Comparison of ENCODE assay signal across 11 cellular contexts in the genomic region with DNA sequence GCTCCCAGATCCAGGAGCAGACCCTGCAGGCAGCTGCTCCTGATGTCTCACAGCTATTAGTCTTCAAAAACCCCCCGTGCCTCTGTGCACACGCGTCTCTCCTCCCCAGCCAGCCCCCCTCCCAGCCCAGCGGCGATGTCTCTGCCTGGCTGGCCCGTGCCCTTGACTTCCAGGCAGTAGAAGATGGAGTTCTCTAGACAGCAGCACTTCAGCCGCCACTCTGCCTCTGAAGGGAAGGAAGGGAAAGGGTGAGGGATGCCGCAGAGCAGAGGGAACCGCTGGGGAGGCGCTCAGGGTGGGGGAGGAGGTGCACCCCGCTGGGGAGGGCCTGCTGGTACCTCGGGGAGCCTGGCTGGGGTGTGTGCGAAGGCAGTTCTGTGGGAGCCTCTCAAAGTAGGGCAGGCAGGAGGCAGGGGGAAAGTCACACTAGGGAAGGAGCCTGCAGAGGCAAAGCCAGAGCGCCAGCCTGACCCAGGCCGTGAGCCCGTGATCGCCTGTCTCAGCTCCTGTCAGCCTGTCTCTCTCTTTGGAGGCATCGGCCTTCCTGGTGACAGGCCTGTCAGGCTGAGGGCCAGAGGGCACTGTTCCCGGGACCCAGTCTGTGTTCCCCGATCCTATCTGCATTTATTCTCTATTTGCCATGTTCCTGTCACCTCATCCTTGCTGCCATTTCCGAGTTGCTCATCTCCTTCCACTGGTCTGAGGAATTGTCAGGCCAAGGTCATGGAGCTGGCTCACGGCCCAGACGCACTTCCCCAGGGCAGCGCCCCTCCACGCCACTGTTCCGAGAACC. TPM values are rescaled to one million over a fixed set of nuclear protein-coding genes. Genes with fewer than 3 reads are reported as not detected.
A peak's percentile ranks its signal among the peaks of the same experiment; 100 is the strongest.
DNase-seq lines count a peak whose midpoint lies in the region; ATAC-seq and TF ChIP-seq lines count a peak whose summit lies in the region.
"Had no signal": no experiment of that assay in that cellular context is flagged by ENCODE, and none has a peak within 500 bp of the region (broad histone marks: within the 10 kb centered on the region; RNA-seq: fewer than 3 reads in every experiment).

No MANE protein-coding gene starts in this region.

- H2AFZ ChIP-seq in GM23338: no peak overlapping the region

- TF ChIP-seq CTCF in GM23338 (conservative IDR thresholded peaks at IDR 0.05; ENCODE audit: low read depth in 2 of 2): no peak
- TF ChIP-seq CTCF in heart right ventricle (IDR thresholded peaks at IDR 0.05): no peak
- no peak for TF ChIP-seq CTCF in ovary (IDR thresholded peaks at IDR 0.05)

- intact Hi-C loops in heart right ventricle (cut with DNase I): loop anchor here in 1 of 10 donors (10.0 kb wide), 1 partner anchor 180 kb away; a partner anchor contains a TSS
- intact Hi-C loops in ovary (cut with DNase I): no loop called here

- no peak overlapping the region for H3K27ac Mint-ChIP-seq in GM23338
- H3K27ac Mint-ChIP-seq: activated naive CD8-positive, alpha-beta T cell had no signal

- H3K9me2 ChIP-seq in GM23338 (ENCODE audit: insufficient read depth): no peaks in the 10 kb centered on the region

- H3K4me3 Mint-ChIP-seq in GM23338: no peak overlapping the region
- H3K4me3 Mint-ChIP-seq: activated naive CD8-positive, alpha-beta T cell had no signal

- no peak for TF ChIP-seq EP300 in ovary (IDR thresholded peaks at IDR 0.05)

- DNase-seq in GM23338 (ENCODE audit: low spot score) (peak; percentile 27), heart right ventricle (peak; percentile 58 to 78), ovary (peak; percentile 69 to 83 (median 81)), T-helper 2 cell (no peak), kidney tubule cell (ENCODE audit: low spot score) (no peak)
- DNase-seq in effector memory CD4-positive, alpha-beta T cell: no peak
- DNase-seq: activated CD4-positive, alpha-beta T cell treated with anti-CD3 and anti-CD28 coated beads for 1 hour had no signal

- no peak overlapping the region for H3K4me3 ChIP-seq in GM23338
- peak overlapping the region in 7 of 10 donors; percentile 2 to 32 (median 18) for H3K4me3 ChIP-seq in heart right ventricle
- H3K4me3 ChIP-seq in ovary: no peak overlapping the region
- H3K4me3 ChIP-seq in effector memory CD4-positive, alpha-beta T cell (ENCODE audit: insufficient read depth, low read depth, low read length, poor library complexity, severe bottlenecking): no peak overlapping the region

- H3K27me3 Mint-ChIP-seq in GM23338 (ENCODE audit: insufficient read depth, low read depth, poor library complexity): peaks cover 30% of the 10 kb centered on the region

- H3K4me1 ChIP-seq in GM23338 (ENCODE audit: insufficient read depth) (peaks cover 22% of the 10 kb centered on the region), heart right ventricle (peaks cover 40 to 85% (median 59%) of the 10 kb centered on the region in 9 donors), ovary (ENCODE audit: insufficient read depth) (peaks cover 43% of the 10 kb centered on the region)
- H3K4me1 ChIP-seq in effector memory CD4-positive, alpha-beta T cell (ENCODE audit: control insufficient read depth, insufficient read depth, low read length, poor library complexity, severe bottlenecking): peaks cover 10% of the 10 kb centered on the region

- ATAC-seq in GM23338: no peak
- ATAC-seq in SK-N-SH treated with all-trans-retinoic acid at 6 μM for 48 hours: peak; percentile 18
- peak; percentile 16 to 74 (median 56) for ATAC-seq in heart right ventricle
- ATAC-seq in HG03159 (IDR thresholded peaks at IDR 0.05; ENCODE audit: unreplicated experiment): no peak

- H3K9me3 ChIP-seq in heart right ventricle (no peaks in the 10 kb centered on the region), ovary (no peaks in the 10 kb centered on the region)
- no peaks in the 10 kb centered on the region for H3K9me3 ChIP-seq in effector memory CD4-positive, alpha-beta T cell (ENCODE audit: control insufficient read depth, low read length)
- H3K9me3 ChIP-seq: neutrophil had no signal

- peak overlapping the region; percentile 48; the same call in 1 of the 2 replicates for H3K4me2 ChIP-seq in GM23338

- WGBS in heart right ventricle, 2 donors: 10% methylated on average over 26 of the region's 26 CpGs
- 10 to 23% (median 12%) methylated on average over 26 of the region's 26 CpGs for WGBS in ovary, 3 donors

- peaks cover 4% of the 10 kb centered on the region; the same call in 1 of the 2 replicates for H3F3A ChIP-seq in GM23338 (replicated peaks; ENCODE audit: low read depth)

- H3K27ac ChIP-seq in GM23338 (ENCODE audit: low read depth) (no peak overlapping the region), heart right ventricle (peak overlapping the region; percentile 70 to 92 (median 85)), ovary (peak overlapping the region in 1 of 2 donors; percentile 69)
- H3K27ac ChIP-seq in effector memory CD4-positive, alpha-beta T cell (ENCODE audit: insufficient read depth, low read length, poor library complexity, severe bottlenecking): no peak overlapping the region
- H3K27ac ChIP-seq: neutrophil had no signal

- H3K36me3 ChIP-seq in GM23338 (ENCODE audit: insufficient read depth): no peaks in the 10 kb centered on the region
- no peaks in the 10 kb centered on the region for H3K36me3 ChIP-seq in heart right ventricle
- no peaks in the 10 kb centered on the region for H3K36me3 ChIP-seq in ovary
- H3K36me3 ChIP-seq in effector memory CD4-positive, alpha-beta T cell (ENCODE audit: control insufficient read depth, insufficient read depth, low read length): no peaks in the 10 kb centered on the region
- H3K36me3 ChIP-seq: neutrophil had no signal

- no peak for TF ChIP-seq POLR2A in ovary (IDR thresholded peaks at IDR 0.05)

- H3K79me2 ChIP-seq in GM23338 (replicated peaks; ENCODE audit: insufficient read depth): no peaks in the 10 kb centered on the region

- H3K27me3 ChIP-seq in GM23338 (ENCODE audit: insufficient read depth) (peaks cover 7% of the 10 kb centered on the region), heart right ventricle (peaks cover 0 to 35% (median 0%) of the 10 kb centered on the region in 7 donors), ovary (no peaks in the 10 kb centered on the region)
- H3K27me3 ChIP-seq in effector memory CD4-positive, alpha-beta T cell (replicated peaks; ENCODE audit: control insufficient read depth, insufficient read depth, low read length, poor library complexity, severe bottlenecking): peaks cover 3% of the 10 kb centered on the region

- H3K9me3 Mint-ChIP-seq in GM23338: no peaks in the 10 kb centered on the region; the same call in 2 of the 3 replicates

- H4K20me1 ChIP-seq in GM23338 (replicated peaks; ENCODE audit: insufficient read depth): no peaks in the 10 kb centered on the region

- H3K36me3 Mint-ChIP-seq in GM23338 (ENCODE audit: low read depth): no peaks in the 10 kb centered on the region
- H3K36me3 Mint-ChIP-seq: activated naive CD8-positive, alpha-beta T cell had no signal

- H3K4me1 Mint-ChIP-seq in GM23338: peaks cover 37% of the 10 kb centered on the region

TF ChIP-seq in GM23338, 12 proteins besides CTCF, POLR2A, EP300 and RAD21 (continues in another document):
- no peak for TF ChIP-seq ZNF331 (CRISPR knock-in tag; IDR thresholded peaks at IDR 0.05; ENCODE audit: low read depth)
- no peak for TF ChIP-seq EZH2phosphoT487 (IDR thresholded peaks at IDR 0.05; ENCODE audit: unreplicated experiment)
- TF ChIP-seq POLR2AphosphoS5 (IDR thresholded peaks at IDR 0.05; ENCODE audit: low read depth): no peak
- no peak for TF ChIP-seq JUNB (IDR thresholded peaks at IDR 0.05; ENCODE audit: unreplicated experiment)

TF ChIP-seq in SK-N-SH treated with all-trans-retinoic acid at 6 μM for 48 hours, 23 proteins besides CTCF, POLR2A, EP300 and RAD21 (continues in another document):
- TF ChIP-seq ZFP3 (CRISPR knock-in tag; IDR thresholded peaks at IDR 0.05): no peak

RNA-seq across cellular contexts. Expression of a gene that starts 4.5 kb away (rescaled TPM):
- 0.38 and 0.50 TPM in 2 replicates for total RNA-seq in GM23338 (2014; rRNA removed; shearing (Covaris generic))
- polyA plus RNA-seq in GM23338 (2016; fragmentation: Nextera tagmentation; extraction: Ambion mirVana) (1.6 and 2.5 TPM in 2 replicates), heart right ventricle (10 to 100 TPM in 1 of 2 donors, 1 to 10 TPM in 1; 3.7 to 17.3 TPM), ovary (1 to 10 TPM; 1.5 to 7.0 TPM)
- total RNA-seq in heart right ventricle (1 to 10 TPM; 1.5 to 5.4 (median 2.4) TPM), ovary (10 to 100 TPM in 1 of 7 donors, 1 to 10 TPM in 6; 2.3 to 12.2 (median 2.8) TPM)

RNA-seq across cellular contexts. Expression of a gene that starts 6.8 kb away (rescaled TPM):
- total RNA-seq in GM23338 (2014; rRNA removed; shearing (Covaris generic)): 1.7 and 2.1 TPM in 2 replicates
- 0.85 and 1.2 TPM in 2 replicates for polyA plus RNA-seq in GM23338 (2016; fragmentation: Nextera tagmentation; extraction: Ambion mirVana)
- total RNA-seq in heart right ventricle: 10 to 100 TPM in 9 of 10 donors, 1 to 10 TPM in 1; 9.3 to 50.5 (median 17.9) TPM
- polyA plus RNA-seq in heart right ventricle: 10 to 100 TPM; 36.0 to 57.7 TPM
- 10 to 100 TPM in 2 of 7 donors, 1 to 10 TPM in 5; 3.9 to 35.7 (median 8.0) TPM for total RNA-seq in ovary
- 10 to 100 TPM; 14.6 to 18.2 TPM for polyA plus RNA-seq in ovary

RNA-seq across cellular contexts. Expression of a gene that starts 41.3 kb away (rescaled TPM):
- 0.31 TPM in 1 of 2 replicates, not detected in the other for total RNA-seq in GM23338 (2014; rRNA removed; shearing (Covaris generic))
- polyA plus RNA-seq in GM23338 (2016; fragmentation: Nextera tagmentation; extraction: Ambion mirVana) (not detected in 2 replicates), heart right ventricle (1 to 10 TPM; 1.5 to 4.5 TPM), ovary (1 to 10 TPM; 1.4 to 5.0 TPM)
- total RNA-seq in heart right ventricle (1 to 10 TPM; 3.7 to 8.4 (median 6.1) TPM), ovary (10 to 100 TPM in 1 of 7 donors, 1 to 10 TPM in 6; 1.9 to 61.6 (median 4.9) TPM)

RNA-seq across cellular contexts. Expression of a gene that starts 43.1 kb away (rescaled TPM):
- 19.5 and 29.5 TPM in 2 replicates for total RNA-seq in GM23338 (2014; rRNA removed; shearing (Covaris generic))
- polyA plus RNA-seq in GM23338 (2016; fragmentation: Nextera tagmentation; extraction: Ambion mirVana) (9.4 and 10.5 TPM in 2 replicates), heart right ventricle (10 to 100 TPM; 13.5 to 27.0 TPM), ovary (1 to 10 TPM; 3.3 to 8.8 TPM)
- total RNA-seq in heart right ventricle (10 to 100 TPM in 4 of 10 donors, 1 to 10 TPM in 6; 6.5 to 33.1 (median 7.7) TPM), ovary (10 to 100 TPM; 11.7 to 39.9 (median 26.1) TPM)

Comparison
In these comparisons a context has a peak if more than half of its experiments do, and no peak if none do; other contexts are left out.
1. ATAC-seq: peak in SK-N-SH treated with all-trans-retinoic acid at 6 μM for 48 hours (single experiment) and heart right ventricle (8 of 8); none in GM23338 (single experiment) and HG03159 (single experiment).
2. DNase-seq: peak in GM23338 (single experiment), heart right ventricle (2 of 2) and ovary (5 of 5); none in T-helper 2 cell (0 of 5), effector memory CD4-positive, alpha-beta T cell (0 of 3) and kidney tubule cell (single experiment).
3. H3K27ac ChIP-seq: peak in heart right ventricle (10 of 10); none in GM23338 (single experiment) and effector memory CD4-positive, alpha-beta T cell (single experiment).
4. H3K4me3 ChIP-seq: peak in heart right ventricle (7 of 10); none in GM23338 (single experiment), ovary (single experiment) and effector memory CD4-positive, alpha-beta T cell (single experiment).